1 cellular context compared by ENCODE assay signal in genomic region chr6:18115356-18115755, GRCh38.
TF ChIP-seq lines count a peak whose summit lies in the region.

No MANE protein-coding gene starts in this region.

TF ChIP-seq in HepG2, 621 proteins besides CTCF, POLR2A, EP300 and RAD21:
- TF ChIP-seq ZGPAT (CRISPR knock-in tag; IDR thresholded peaks at IDR 0.05), result no peak
TF ChIP-seq in HepG2: peak in this region for 0.
